In genomic region chr3:134372405-134373277, GRCh38 we compare ENCODE assay signal across 9 cellular contexts. TPM values are rescaled to one million over a fixed set of nuclear protein-coding genes. Genes with fewer than 3 reads are reported as not detected.
DNase-seq lines count a peak whose midpoint lies in the region; ATAC-seq and TF ChIP-seq lines count a peak whose summit lies in the region.
"Had no signal": no experiment of that assay in that cellular context is flagged by ENCODE, and none has a peak within 500 bp of the region (broad histone marks: within the 10 kb centered on the region; RNA-seq: fewer than 3 reads in every experiment).

No MANE protein-coding gene starts in this region.

- peak overlapping the region; percentile 98 for H2BK5ac ChIP-seq in IMR-90 (ENCODE audit: low read depth, low read length, poor library complexity, severe bottlenecking)

- H2BK15ac ChIP-seq in IMR-90 (ENCODE audit: low read depth, low read length), result peak overlapping the region; percentile 68; the same call in 1 of the 3 replicates

- dilution Hi-C loops in IMR-90 (cut with HindIII; ENCODE audit: low sequenced_read_pairs, unreplicated experiment), result no loop called here

- H3K4me1 ChIP-seq in IMR-90 (ENCODE audit: control insufficient read depth, insufficient read depth, low read length) (peaks cover 42% of the 10 kb centered on the region), lung (ENCODE audit: control insufficient read depth in 2 of 2, insufficient read depth in 2 of 2, low read length in 2 of 2) (peaks cover 21 to 33% of the 10 kb centered on the region in 2 donors), thyroid gland (peaks cover 51 to 64% of the 10 kb centered on the region in 2 donors)

- DNase-seq in IMR-90 (peak; percentile 30), lung (ENCODE audit: low spot score) (no peak), thyroid gland (peak in 1 of 2 donors; percentile 2), T1000 (lab: John Stamatoyannopoulos, UW) (no peak), NCI-H187 (lab: John Stamatoyannopoulos, UW) (no peak)
- DNase-seq: T-helper 1 cell had no signal

- WGBS in IMR-90 (ENCODE audit: extremely low coverage in 2 of 2, insufficient read length in 1 of 2), 2 experiments, result no CpG with 5 or more reads among the region's 9 CpGs
- 34 to 56% methylated on average over 9 of the region's 9 CpGs for WGBS in lung, 2 donors
- 17% methylated on average over 8 to 9 of the region's 9 CpGs for WGBS in thyroid gland, 2 donors

- H3K14ac ChIP-seq in IMR-90 (replicated peaks; ENCODE audit: low read depth, low read length), result peak overlapping the region; percentile 99

- peak overlapping the region; percentile 37 for H2AFZ ChIP-seq in IMR-90 (replicated peaks; ENCODE audit: low read length, poor library complexity)

- peak; percentile 0 for TF ChIP-seq POLR2A in IMR-90 (IDR thresholded peaks at IDR 0.05; ENCODE audit: low read depth, low read length)
- TF ChIP-seq POLR2A in thyroid gland (IDR thresholded peaks at IDR 0.05), result no peak

- TF ChIP-seq RAD21 in IMR-90 (IDR thresholded peaks at IDR 0.05; ENCODE audit: low read length), result no peak

- peaks cover 10% of the 10 kb centered on the region for H3K9me1 ChIP-seq in IMR-90 (ENCODE audit: insufficient read depth, low read length)

- no peak for TF ChIP-seq CTCF in IMR-90 (conservative IDR thresholded peaks at IDR 0.05; ENCODE audit: low read depth, low read length)
- no peak for TF ChIP-seq CTCF in lung (IDR thresholded peaks at IDR 0.05; ENCODE audit: control extremely low read depth, extremely low read depth)
- TF ChIP-seq CTCF in thyroid gland (IDR thresholded peaks at IDR 0.05), result no peak

- peaks cover 6 to 46% of the 10 kb centered on the region in 2 experiments; a peak in 3 of 4 replicates for H3K79me1 ChIP-seq in IMR-90 (ENCODE audit: low read depth in 1 of 2, low read length in 2 of 2)

- H4K20me1 ChIP-seq in IMR-90 (ENCODE audit: insufficient read depth, low read length), result peaks cover 62% of the 10 kb centered on the region

- H3K27me3 ChIP-seq in IMR-90 (ENCODE audit: control insufficient read depth, insufficient read depth, low read length) (no peaks in the 10 kb centered on the region), lung (ENCODE audit: control insufficient read depth, insufficient read depth) (no peaks in the 10 kb centered on the region), thyroid gland (no peaks in the 10 kb centered on the region)

- intact Hi-C loops in IMR-90 (cut with micrococcal nuclease), result loop anchor here (5.0 kb wide), 1 partner anchor 75 kb away; no protein-coding TSS in a partner anchor
- intact Hi-C loops in thyroid gland (cut with DNase I), result no loop called here

- CTCF ChIA-PET in IMR-90 (lab: Yijun Ruan, JAX), result interaction anchor here (1.5 kb wide), 1 partner anchor 44 kb away, joined by 3 read pairs; no protein-coding TSS in a partner anchor

- peak overlapping the region; percentile 86 for H2BK120ac ChIP-seq in IMR-90 (ENCODE audit: low read depth, low read length)

- in situ Hi-C loops in IMR-90 (cut with MboI; ENCODE audit: low sequenced_read_pairs), result no loop called here

- H3K56ac ChIP-seq in IMR-90 (ENCODE audit: extremely low read depth, insufficient read depth, low read length), result peak overlapping the region; percentile 99

- peak overlapping the region; percentile 99 for H3K23ac ChIP-seq in IMR-90 (ENCODE audit: low read depth, low read length)

- peak overlapping the region; percentile 95 for H2AK5ac ChIP-seq in IMR-90 (ENCODE audit: low read depth, low read length)

- H4K5ac ChIP-seq in IMR-90 (ENCODE audit: low read depth, low read length), result peak overlapping the region; percentile 88

- H3K27ac ChIP-seq in IMR-90 (ENCODE audit: insufficient read depth, low read length) (peak overlapping the region; percentile 99), cingulate gyrus (ENCODE audit: low read depth, low read length) (peak overlapping the region; percentile 99), lung (ENCODE audit: low read depth in 1 of 2, low read length in 1 of 2) (peak overlapping the region; percentile 99 to 100), thyroid gland (peak overlapping the region; percentile 100)

- peak overlapping the region; percentile 93 for H3K9ac ChIP-seq in IMR-90 (ENCODE audit: low read depth, low read length)

- H4K8ac ChIP-seq in IMR-90 (ENCODE audit: low read depth in 2 of 2, low read length in 2 of 2), result peak overlapping the region; percentile 73 to 95

- no peak for ATAC-seq in IMR-90 (ENCODE audit: low read depth)
- ATAC-seq in lung (ENCODE audit: insufficient read depth, low FRiP score), result no peak
- ATAC-seq in HG02763 (IDR thresholded peaks at IDR 0.05; ENCODE audit: unreplicated experiment), result no peak
- ATAC-seq: K562 had no signal

- H3K9me3 ChIP-seq in IMR-90 (ENCODE audit: control insufficient read depth, insufficient read depth, low read length) (no peaks in the 10 kb centered on the region), lung (ENCODE audit: control insufficient read depth in 2 of 2, insufficient read depth in 1 of 2, low read length in 1 of 2) (no peaks in the 10 kb centered on the region), thyroid gland (no peaks in the 10 kb centered on the region)

- POLR2A ChIA-PET in IMR-90 (lab: Charles Lee; ENCODE audit: unreplicated experiment), result interaction anchor here (0.6 to 1.4 kb wide), 11 partner anchors 8 to 106 kb away, joined by 3 to 8 read pairs (median 4); no protein-coding TSS in a partner anchor

- peak overlapping the region; percentile 85 for H3K18ac ChIP-seq in IMR-90 (ENCODE audit: low read depth, low read length)

- peak overlapping the region; percentile 93 for H3K4me2 ChIP-seq in IMR-90 (ENCODE audit: low read depth, low read length)

- BruUV-seq in IMR-90 (replicated peaks; lab: Mats Ljungman, UMichigan), result TSS peak; percentile 48

- peak overlapping the region; percentile 99 for H3K4ac ChIP-seq in IMR-90 (ENCODE audit: low read depth, low read length)

- peak overlapping the region; percentile 46 for H2BK20ac ChIP-seq in IMR-90 (ENCODE audit: low read depth, low read length)

- peak overlapping the region; percentile 86 for H2AK9ac ChIP-seq in IMR-90 (replicated peaks; ENCODE audit: low read depth, low read length, poor library complexity)

- H3K4me3 ChIP-seq in IMR-90 (ENCODE audit: insufficient read depth, low read depth, low read length) (peak overlapping the region; percentile 76), lung (peak overlapping the region; percentile 82), thyroid gland (replicated peaks in 1 of 3) (peak overlapping the region; percentile 81 to 97 (median 86))
- H3K4me3 ChIP-seq: K562 had no signal

- peaks cover 46% of the 10 kb centered on the region for H3K36me3 ChIP-seq in IMR-90 (ENCODE audit: control insufficient read depth, insufficient read depth, low read length)
- H3K36me3 ChIP-seq in lung (ENCODE audit: control insufficient read depth in 2 of 2, insufficient read depth in 2 of 2, low read length in 2 of 2), result peaks cover 11 to 13% of the 10 kb centered on the region in 2 donors
- H3K36me3 ChIP-seq in thyroid gland, result peaks cover 35 to 38% of the 10 kb centered on the region in 2 donors

- peak overlapping the region; percentile 97 for H4K91ac ChIP-seq in IMR-90 (ENCODE audit: insufficient read depth, low read depth, low read length)

TF ChIP-seq in IMR-90, 13 proteins besides CTCF, POLR2A, EP300 and RAD21:
- TF ChIP-seq CHD1 (IDR thresholded peaks at IDR 0.05; ENCODE audit: low read depth, low read length), result 0 out of 2 replicates have a peak, but pooled peaks have one; percentile 1
- TF ChIP-seq BHLHE40 (IDR thresholded peaks at IDR 0.05; ENCODE audit: low read depth, low read length), result no peak

RNA-seq across cellular contexts. Expression of gene AMOTL2, which starts 1.6 kb away (rescaled TPM):
- 162 and 172 TPM in 2 replicates for total RNA-seq in IMR-90 (2012; rRNA removed)
- 176 and 230 TPM in 2 replicates for polyA plus RNA-seq in IMR-90 (2012; rRNA removed)
- 168 and 220 TPM in 2 replicates for polyA plus RNA-seq in IMR-90 (2012; cell fraction: cytosol; rRNA removed)
- polyA plus RNA-seq in IMR-90 (2012; cell fraction: nucleus; rRNA removed; ENCODE audit: low replicate concordance), result 530 and 567 TPM in 2 replicates
- total RNA-seq in lung, result 100 to 1,000 TPM; 122 to 129 TPM
- polyA plus RNA-seq in lung, result 10 to 100 TPM; 27.4 to 30.1 TPM
- total RNA-seq in thyroid gland, result 100 to 1,000 TPM in 3 of 4 donors, 10 to 100 TPM in 1; 76.0 to 149 (median 117) TPM
